1 cellular context compared by ENCODE assay signal in genomic region chr4:98423019-98423418, GRCh38.
TF ChIP-seq lines count a peak whose summit lies in the region.

No MANE protein-coding gene starts in this region.

TF ChIP-seq in IMR-90, 13 proteins besides CTCF, POLR2A, EP300 and RAD21 (continued from another document):
- TF ChIP-seq BHLHE40 (IDR thresholded peaks at IDR 0.05; ENCODE audit: low read depth, low read length) (no peak), CEBPB (IDR thresholded peaks at IDR 0.05; ENCODE audit: low read depth, low read length) (no peak), ELK1 (IDR thresholded peaks at IDR 0.05; ENCODE audit: borderline replicate concordance, low read depth, low read length) (no peak), NFE2L2 (IDR thresholded peaks at IDR 0.05; ENCODE audit: low read depth, low read length) (no peak), CHD1 (IDR thresholded peaks at IDR 0.05; ENCODE audit: low read depth, low read length) (no peak), MAZ (IDR thresholded peaks at IDR 0.05; ENCODE audit: borderline replicate concordance, low read depth, low read length) (no peak), RCOR1 (IDR thresholded peaks at IDR 0.05; ENCODE audit: insufficient replicate concordance, low read length) (no peak)
